13 cellular contexts compared by ENCODE assay signal in the genomic region with DNA sequence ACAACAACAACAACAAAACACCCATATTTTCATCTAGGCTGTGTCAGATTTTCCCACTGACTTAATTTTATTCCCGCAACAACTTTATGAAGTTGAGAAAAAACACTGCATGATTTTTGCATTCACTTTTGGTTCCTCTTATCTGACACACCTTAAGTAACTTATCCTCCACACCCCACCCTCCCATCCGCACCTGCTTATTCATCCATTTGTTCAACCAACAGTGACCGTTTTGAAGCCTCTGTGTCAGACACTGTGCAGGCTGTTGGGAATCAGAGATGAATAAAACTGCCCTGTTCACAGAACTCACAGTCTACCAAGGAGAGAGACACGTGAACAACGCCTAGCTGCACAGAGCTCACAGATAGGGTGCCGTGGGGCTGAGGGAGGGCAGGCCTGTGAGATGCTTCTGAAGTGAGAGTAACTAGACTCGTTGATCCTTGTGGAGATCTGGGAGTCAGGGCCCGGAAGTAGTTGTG. TPM values are rescaled to one million over a fixed set of nuclear protein-coding genes. Genes with fewer than 3 reads are reported as not detected.
DNase-seq lines count a peak whose midpoint lies in the region; ATAC-seq lines count a peak whose summit lies in the region.
"Had no signal": no experiment of that assay in that cellular context is flagged by ENCODE, and none has a peak within 500 bp of the region (broad histone marks: within the 10 kb centered on the region; RNA-seq: fewer than 3 reads in every experiment).

No MANE protein-coding gene starts in this region.

- H3K36me3 Mint-ChIP-seq in IgD-negative memory B cell = peaks cover 8% of the 10 kb centered on the region
- H3K36me3 Mint-ChIP-seq in activated T-cell treated with anti-CD3 and anti-CD28 coated beads, Interleukin-2, amount 50 U/mL, for 72 hours (ENCODE audit: insufficient read depth in 2 of 2) = peaks cover 0 to 1% of the 10 kb centered on the region in 2 donors

- H3K27me3 Mint-ChIP-seq in IgD-negative memory B cell = no peaks in the 10 kb centered on the region
- no peaks in the 10 kb centered on the region for H3K27me3 Mint-ChIP-seq in activated T-cell treated with anti-CD3 and anti-CD28 coated beads, Interleukin-2, amount 50 U/mL, for 72 hours (ENCODE audit: low read depth)

- H3K4me1 Mint-ChIP-seq in IgD-negative memory B cell = peaks cover 31 to 60% (median 45%) of the 10 kb centered on the region in 3 donors
- peaks cover 43% of the 10 kb centered on the region for H3K4me1 Mint-ChIP-seq in activated T-cell treated with anti-CD3 and anti-CD28 coated beads, Interleukin-2, amount 50 U/mL, for 72 hours (ENCODE audit: low read depth)

- H3K9me3 Mint-ChIP-seq in IgD-negative memory B cell = no peaks in the 10 kb centered on the region
- H3K9me3 Mint-ChIP-seq in activated T-cell treated with anti-CD3 and anti-CD28 coated beads, Interleukin-2, amount 50 U/mL, for 72 hours = no peaks in the 10 kb centered on the region
- H3K9me3 Mint-ChIP-seq: activated T-helper 1 cell treated with anti-CD3 and anti-CD28 coated beads, Interleukin-12 subunit alpha, Interleukin-12 subunit beta, Interleukin-2, Interleukin-4 antibody, amounts not matched to agents 30 ng/mL and 10 ng/mL and 1 ng/mL, durations not matched to agents 14 hours and 24 hours and 36 hours had no signal

- H3K27ac Mint-ChIP-seq in IgD-negative memory B cell = peak overlapping the region; percentile 85 to 94 (median 89)
- no peak overlapping the region for H3K27ac Mint-ChIP-seq in activated T-cell treated with anti-CD3 and anti-CD28 coated beads, Interleukin-2, amount 50 U/mL, for 72 hours
- H3K27ac Mint-ChIP-seq: activated T-helper 1 cell treated with anti-CD3 and anti-CD28 coated beads, Interleukin-12 subunit alpha, Interleukin-12 subunit beta, Interleukin-2, Interleukin-4 antibody, amounts not matched to agents 30 ng/mL and 10 ng/mL and 1 ng/mL, durations not matched to agents 14 hours and 24 hours and 36 hours had no signal

- H3K4me3 Mint-ChIP-seq in IgD-negative memory B cell = peak overlapping the region; percentile 75 to 95 (median 78)
- no peak overlapping the region for H3K4me3 Mint-ChIP-seq in activated T-cell treated with anti-CD3 and anti-CD28 coated beads, Interleukin-2, amount 50 U/mL, for 72 hours
- H3K4me3 Mint-ChIP-seq: activated T-helper 1 cell treated with anti-CD3 and anti-CD28 coated beads, Interleukin-12 subunit alpha, Interleukin-12 subunit beta, Interleukin-2, Interleukin-4 antibody, amounts not matched to agents 30 ng/mL and 10 ng/mL and 1 ng/mL, durations not matched to agents 14 hours and 24 hours and 36 hours had no signal

- DNase-seq in NCI-H526 (lab: John Stamatoyannopoulos, UW) (peak; percentile 27 to 54), NCI-H526 treated with DMSO at 0.1 percent for 48 hours (lab: John Stamatoyannopoulos, UW) (no peak), glomerular visceral epithelial cell (ENCODE audit: extremely low spot score) (peak; percentile 25), NCI-H1105 (lab: John Stamatoyannopoulos, UW) (no peak), NCI-H2227 treated with DMSO at 0.1 percent for 48 hours (lab: John Stamatoyannopoulos, UW) (no peak), H4 (ENCODE audit: low spot score) (no peak)
- no peak for DNase-seq in activated T-cell treated with anti-CD3 and anti-CD28 coated beads, Interleukin-2, amount 50 U/mL, for 72 hours
- DNase-seq: 8988T, body of pancreas, NCI-H2081 had no signal

- no peak for ATAC-seq in activated T-cell treated with anti-CD3 and anti-CD28 coated beads, Interleukin-2, amount 50 U/mL, for 72 hours (replicated peaks in 1 of 2)
- ATAC-seq: body of pancreas, HCT116 had no signal

RNA-seq across cellular contexts. Expression of a gene that starts 7.4 kb away (rescaled TPM):
- polyA plus RNA-seq in IgD-negative memory B cell = 7.9 TPM
- total RNA-seq in activated T-cell treated with anti-CD3 and anti-CD28 coated beads, Interleukin-2, amount 50 U/mL, for 72 hours = 1 to 10 TPM; 9.1 to 9.5 TPM
- total RNA-seq in H4 (2014; rRNA removed; shearing (Covaris generic)) = 3.0 and 3.4 TPM in 2 replicates

RNA-seq across cellular contexts. Expression of a gene that starts 28.3 kb away (rescaled TPM):
- polyA plus RNA-seq in IgD-negative memory B cell = 19.1 TPM
- 1 to 10 TPM; 7.8 to 8.0 TPM for total RNA-seq in activated T-cell treated with anti-CD3 and anti-CD28 coated beads, Interleukin-2, amount 50 U/mL, for 72 hours
- 35.5 and 38.2 TPM in 2 replicates for total RNA-seq in H4 (2014; rRNA removed; shearing (Covaris generic))

RNA-seq across cellular contexts. Expression of a gene that starts 47.9 kb away (rescaled TPM):
- polyA plus RNA-seq in IgD-negative memory B cell = 3.5 TPM
- total RNA-seq in activated T-cell treated with anti-CD3 and anti-CD28 coated beads, Interleukin-2, amount 50 U/mL, for 72 hours = 10 to 100 TPM; 20.7 to 27.9 TPM
- total RNA-seq in H4 (2014; rRNA removed; shearing (Covaris generic)) = 3.4 and 3.5 TPM in 2 replicates

Comparison
In these comparisons a context has a peak if more than half of its experiments do, and no peak if none do; other contexts are left out.
1. DNase-seq: peak in NCI-H526 (2 of 2) and glomerular visceral epithelial cell (single experiment); none in NCI-H526 treated with DMSO at 0.1 percent for 48 hours (single experiment), activated T-cell treated with anti-CD3 and anti-CD28 coated beads, Interleukin-2, amount 50 U/mL, for 72 hours (0 of 2), NCI-H1105 (single experiment), NCI-H2227 treated with DMSO at 0.1 percent for 48 hours (single experiment) and H4 (single experiment).
2. H3K4me3 Mint-ChIP-seq: peak in IgD-negative memory B cell (4 of 4); none in activated T-cell treated with anti-CD3 and anti-CD28 coated beads, Interleukin-2, amount 50 U/mL, for 72 hours (0 of 2).